9 cellular contexts compared by ENCODE assay signal in genomic region chr6:693737-694038, GRCh38. TPM values are rescaled to one million over a fixed set of nuclear protein-coding genes. Genes with fewer than 3 reads are reported as not detected.
DNase-seq lines count a peak whose midpoint lies in the region; ATAC-seq, FAIRE-seq and TF ChIP-seq lines count a peak whose summit lies in the region.
"Had no signal": no experiment of that assay in that cellular context is flagged by ENCODE, and none has a peak within 500 bp of the region (broad histone marks: within the 10 kb centered on the region; RNA-seq: fewer than 3 reads in every experiment).

No MANE protein-coding gene starts in this region.

- intact Hi-C loops in sigmoid colon (cut with DNase I): loop anchor here (2.0 to 5.0 kb wide), 3 partner anchors 17 to 694 kb away; partner anchors contain the start of gene FOXF2

- H3K27me3 Mint-ChIP-seq in GM23338 (ENCODE audit: insufficient read depth, low read depth, poor library complexity): peaks cover 12% of the 10 kb centered on the region

- H3K36me3 ChIP-seq in GM23338 (ENCODE audit: insufficient read depth) (no peaks in the 10 kb centered on the region), SK-N-MC (ENCODE audit: insufficient read depth, low read length) (no peaks in the 10 kb centered on the region), fibroblast of lung (ENCODE audit: control insufficient read depth, insufficient read depth, low read length) (no peaks in the 10 kb centered on the region), sigmoid colon (no peaks in the 10 kb centered on the region)

- peak overlapping the region; percentile 88 for H3K4me2 ChIP-seq in GM23338
- peak overlapping the region; percentile 84 for H3K4me2 ChIP-seq in fibroblast of lung (ENCODE audit: extremely low read depth, insufficient read depth, low read length)

- H3K27ac Mint-ChIP-seq in GM23338: no peak overlapping the region

- peak overlapping the region; percentile 76 for H3K4me3 ChIP-seq in GM23338
- H3K4me3 ChIP-seq in SK-N-MC: peak overlapping the region; percentile 89
- peak overlapping the region; percentile 77 to 89 (median 84) for H3K4me3 ChIP-seq in fibroblast of lung (replicated peaks in 1 of 4; ENCODE audit: control extremely low read depth in 1 of 4, insufficient read depth in 1 of 4, low read depth in 3 of 4, low read length in 4 of 4)
- H3K4me3 ChIP-seq in sigmoid colon: peak overlapping the region; percentile 80 to 98 (median 90)

- 88 to 92% methylated on average over 12 of the region's 12 CpGs for WGBS in sigmoid colon, 2 donors

- ATAC-seq in GM23338: no peak
- no peak for ATAC-seq in GM19467 (IDR thresholded peaks at IDR 0.05; ENCODE audit: unreplicated experiment)

- H4K20me1 ChIP-seq in GM23338 (replicated peaks; ENCODE audit: insufficient read depth) (no peaks in the 10 kb centered on the region), fibroblast of lung (ENCODE audit: control insufficient read depth, extremely low read depth, insufficient read depth, low read length) (no peaks in the 10 kb centered on the region)

- H3K4me1 ChIP-seq in GM23338 (ENCODE audit: insufficient read depth) (peaks cover 36% of the 10 kb centered on the region), fibroblast of lung (ENCODE audit: control insufficient read depth, extremely low read depth, insufficient read depth, low read length) (no peaks in the 10 kb centered on the region), sigmoid colon (peaks cover 0 to 27% (median 19%) of the 10 kb centered on the region in 4 donors)

- peaks cover 12% of the 10 kb centered on the region; the same call in 2 of the 3 replicates for H3K36me3 Mint-ChIP-seq in GM23338 (ENCODE audit: low read depth)

- DNase-seq in GM23338 (ENCODE audit: low spot score): no peak
- DNase-seq in SK-N-MC (ENCODE audit: low read depth, low spot score): no peak
- no peak for DNase-seq in fibroblast of lung (ENCODE audit: low read depth in 2 of 2)
- no peak for DNase-seq in sigmoid colon
- no peak for DNase-seq in stimulated activated CD4-positive, alpha-beta T cell treated with anti-CD3 and anti-CD28 coated beads, Interleukin-2, amount 100 ng/mL, for 24 hours
- DNase-seq in COLO829 (ENCODE audit: low spot score): no peak
- DNase-seq in GM12892 (ENCODE audit: insufficient read length): no peak
- DNase-seq: T-helper 9 cell had no signal

- FAIRE-seq in GM12892 (lab: Jason Lieb, UNC): no peak

- peaks cover 37% of the 10 kb centered on the region for H3K4me1 Mint-ChIP-seq in GM23338

- H3K9me3 ChIP-seq in SK-N-MC (ENCODE audit: low read depth, low read length) (no peaks in the 10 kb centered on the region), fibroblast of lung (ENCODE audit: control insufficient read depth, insufficient read depth, low read depth, low read length) (no peaks in the 10 kb centered on the region), sigmoid colon (no peaks in the 10 kb centered on the region)

- no peaks in the 10 kb centered on the region for H3K9me3 Mint-ChIP-seq in GM23338

- no peaks in the 10 kb centered on the region for H3K27me3 ChIP-seq in GM23338 (ENCODE audit: insufficient read depth)
- no peaks in the 10 kb centered on the region for H3K27me3 ChIP-seq in fibroblast of lung (ENCODE audit: control insufficient read depth, insufficient read depth, low read length)
- no peaks in the 10 kb centered on the region for H3K27me3 ChIP-seq in sigmoid colon

- H3K79me2 ChIP-seq in GM23338 (replicated peaks; ENCODE audit: insufficient read depth) (peaks cover 70% of the 10 kb centered on the region), fibroblast of lung (ENCODE audit: control insufficient read depth, insufficient read depth, low read length) (peaks cover 31% of the 10 kb centered on the region)

- H2AFZ ChIP-seq in GM23338 (no peak overlapping the region), fibroblast of lung (ENCODE audit: low read length) (no peak overlapping the region)

- no peak for TF ChIP-seq EP300 in sigmoid colon (IDR thresholded peaks at IDR 0.05)

- H3K9ac ChIP-seq in SK-N-MC (ENCODE audit: insufficient read length) (no peak overlapping the region), fibroblast of lung (ENCODE audit: insufficient read depth, low read length) (no peak overlapping the region)

- H3K9me2 ChIP-seq in GM23338 (ENCODE audit: insufficient read depth): no peaks in the 10 kb centered on the region

- TF ChIP-seq POLR2A in sigmoid colon (IDR thresholded peaks at IDR 0.05) (no peak), GM12892 (IDR thresholded peaks at IDR 0.05; ENCODE audit: low read depth, low read length) (no peak)

- H3F3A ChIP-seq in GM23338 (replicated peaks; ENCODE audit: low read depth): 0 out of 2 replicates have a peak, but pooled peaks cover 3% of the 10 kb centered on the region

- H3K27ac ChIP-seq in GM23338 (ENCODE audit: low read depth) (no peak overlapping the region), SK-N-MC (no peak overlapping the region), fibroblast of lung (ENCODE audit: insufficient read depth, low read length) (no peak overlapping the region), sigmoid colon (no peak overlapping the region)

- no peak for TF ChIP-seq CTCF in GM23338 (conservative IDR thresholded peaks at IDR 0.05; ENCODE audit: low read depth in 2 of 2)
- no peak for TF ChIP-seq CTCF in fibroblast of lung (conservative IDR thresholded peaks at IDR 0.05 in 1 of 2, IDR thresholded peaks at IDR 0.05 in 1 of 2; ENCODE audit: low read depth in 1 of 2, low read length in 2 of 2)
- TF ChIP-seq CTCF in sigmoid colon (IDR thresholded peaks at IDR 0.05): no peak

- peak overlapping the region; percentile 93 for H3K4me3 Mint-ChIP-seq in GM23338

TF ChIP-seq in GM23338, 12 proteins besides CTCF, POLR2A, EP300 and RAD21 (continues in another document):
- TF ChIP-seq EZH2 (IDR thresholded peaks at IDR 0.05; ENCODE audit: low read depth, unreplicated experiment) (no peak), REST (IDR thresholded peaks at IDR 0.05; ENCODE audit: unreplicated experiment) (no peak), JUNB (IDR thresholded peaks at IDR 0.05; ENCODE audit: unreplicated experiment) (no peak), POLR2AphosphoS5 (IDR thresholded peaks at IDR 0.05; ENCODE audit: low read depth) (no peak), EZH2phosphoT487 (IDR thresholded peaks at IDR 0.05; ENCODE audit: unreplicated experiment) (no peak), NANOG (IDR thresholded peaks at IDR 0.05; ENCODE audit: borderline replicate concordance) (no peak), ETS1 (IDR thresholded peaks at IDR 0.05) (no peak), ZNF114 (CRISPR knock-in tag; IDR thresholded peaks at IDR 0.05) (no peak)

RNA-seq across cellular contexts. Expression of gene EXOC2, which starts 0.7 kb away (rescaled TPM):
- 90.1 and 93.6 TPM in 2 replicates for total RNA-seq in GM23338 (2014; rRNA removed; shearing (Covaris generic))
- polyA plus RNA-seq in GM23338 (2016; fragmentation: Nextera tagmentation; extraction: Ambion mirVana): 28.7 and 29.8 TPM in 2 replicates
- 41.6 and 42.3 TPM in 2 replicates for total RNA-seq in fibroblast of lung
- polyA plus RNA-seq in fibroblast of lung: 19.7 and 22.4 TPM in 2 replicates
- polyA plus RNA-seq in fibroblast of lung (2012): 14.4 and 19.0 TPM in 2 replicates
- 17.1 and 20.3 TPM in 2 replicates for polyA minus RNA-seq in fibroblast of lung (ENCODE audit: low replicate concordance)
- total RNA-seq in sigmoid colon: 10 to 100 TPM; 15.3 to 23.2 (median 19.1) TPM
- 1 to 10 TPM; 5.4 to 9.5 (median 7.4) TPM for polyA plus RNA-seq in sigmoid colon
- polyA plus RNA-seq in GM12892 (2012; ENCODE audit: missing spikeins): 12.3 TPM

RNA-seq across cellular contexts. Expression of gene HUS1B, which starts 36.8 kb away (rescaled TPM):
- 3.9 and 7.0 TPM in 2 replicates for total RNA-seq in GM23338 (2014; rRNA removed; shearing (Covaris generic))
- polyA plus RNA-seq in GM23338 (2016; fragmentation: Nextera tagmentation; extraction: Ambion mirVana) (0.94 and 1.3 TPM in 2 replicates), fibroblast of lung (0.08 and 0.11 TPM in 2 replicates), sigmoid colon (under 1 TPM in 1 of 3 donors, not detected in 2; 0.36 TPM)
- total RNA-seq in fibroblast of lung (0.77 and 1.2 TPM in 2 replicates), sigmoid colon (1 to 10 TPM in 2 of 4 donors, under 1 TPM in 2; 0.68 to 3.6 (median 1.2) TPM)
- polyA plus RNA-seq in fibroblast of lung (2012): 0.22 and 0.44 TPM in 2 replicates
- not detected in 2 replicates for polyA minus RNA-seq in fibroblast of lung (ENCODE audit: low replicate concordance)
- 0.28 TPM for polyA plus RNA-seq in GM12892 (2012; ENCODE audit: missing spikeins)
